1 cellular context compared by ENCODE assay signal in genomic region chr7:2354173-2355078, GRCh38.
TF ChIP-seq lines count a peak whose summit lies in the region.

Gene EIF3B, plus strand, starts transcription at chr7:2354827. Its CDS starts 95 bp downstream, at chr7:2354922.

TF ChIP-seq in HepG2, 621 proteins besides CTCF, POLR2A, EP300 and RAD21 (continued from another document and continues in another):
- TF ChIP-seq ATF6 (CRISPR knock-in tag; conservative IDR thresholded peaks at IDR 0.05): no peak; the same call in 1 of the 2 replicates
- TF ChIP-seq HDAC6 (IDR thresholded peaks at IDR 0.05; ENCODE audit: low read depth, low read length): no peak
- no peak for TF ChIP-seq ZNF746 (CRISPR knock-in tag; IDR thresholded peaks at IDR 0.05)
- no peak for TF ChIP-seq HHEX (CRISPR knock-in tag; IDR thresholded peaks at IDR 0.05)
- TF ChIP-seq GMEB1 (CRISPR knock-in tag; IDR thresholded peaks at IDR 0.05; ENCODE audit: borderline replicate concordance): peak; percentile 81; the same call in 1 of the 2 replicates
- no peak; the same call in 1 of the 2 replicates for TF ChIP-seq MEIS2 (CRISPR knock-in tag; IDR thresholded peaks at IDR 0.05)
- TF ChIP-seq HMG20A (CRISPR knock-in tag; IDR thresholded peaks at IDR 0.05; ENCODE audit: borderline replicate concordance): no peak
- no peak for TF ChIP-seq ZNF30 (CRISPR knock-in tag; IDR thresholded peaks at IDR 0.05)
- TF ChIP-seq SKIL (CRISPR knock-in tag; IDR thresholded peaks at IDR 0.05; ENCODE audit: borderline replicate concordance): 0 out of 2 replicates have a peak, but pooled peaks have one; percentile 22
- TF ChIP-seq ASH2L (IDR thresholded peaks at IDR 0.05; ENCODE audit: insufficient read length, low read depth, low read length): peak; percentile 71
- TF ChIP-seq ZBTB26 (CRISPR knock-in tag; IDR thresholded peaks at IDR 0.05; ENCODE audit: borderline replicate concordance): no peak; the same call in 1 of the 2 replicates
- TF ChIP-seq HNF1A (IDR thresholded peaks at IDR 0.05; ENCODE audit: low read depth): no peak
- peak; percentile 57; the same call in 1 of the 2 replicates for TF ChIP-seq HNF1A (CRISPR knock-in tag; IDR thresholded peaks at IDR 0.05; ENCODE audit: borderline replicate concordance)
- peak; percentile 4; the same call in 1 of the 2 replicates for TF ChIP-seq ZNF431 (CRISPR knock-in tag; IDR thresholded peaks at IDR 0.05; ENCODE audit: borderline replicate concordance, low read depth)
- no peak for TF ChIP-seq ZNF274 (CRISPR knock-in tag; IDR thresholded peaks at IDR 0.05)
- TF ChIP-seq RORA (CRISPR knock-in tag; IDR thresholded peaks at IDR 0.05): 0 out of 2 replicates have a peak, but pooled peaks have one; percentile 29
- no peak for TF ChIP-seq JUNB (CRISPR knock-in tag; IDR thresholded peaks at IDR 0.05; ENCODE audit: borderline replicate concordance)
- TF ChIP-seq TOE1 (CRISPR knock-in tag; IDR thresholded peaks at IDR 0.05): peak; percentile 60; the same call in 1 of the 2 replicates
- TF ChIP-seq ZBTB14 (CRISPR knock-in tag; IDR thresholded peaks at IDR 0.05): 0 out of 2 replicates have a peak, but pooled peaks have one; percentile 22
- TF ChIP-seq HNF1B (CRISPR knock-in tag; IDR thresholded peaks at IDR 0.05): peak; percentile 71
- peak; percentile 58; the same call in 1 of the 2 replicates for TF ChIP-seq ZNF350 (CRISPR knock-in tag; IDR thresholded peaks at IDR 0.05; ENCODE audit: borderline replicate concordance, low read depth)
- TF ChIP-seq ZBTB38 (CRISPR knock-in tag; IDR thresholded peaks at IDR 0.05): peak; percentile 50; the same call in 1 of the 2 replicates
- peak; percentile 54 for TF ChIP-seq YEATS2 (CRISPR knock-in tag; IDR thresholded peaks at IDR 0.05; ENCODE audit: borderline replicate concordance)
- peak; percentile 53; the same call in 1 of the 2 replicates for TF ChIP-seq ZNF790 (CRISPR knock-in tag; IDR thresholded peaks at IDR 0.05; ENCODE audit: borderline replicate concordance)
- TF ChIP-seq NFIC (IDR thresholded peaks at IDR 0.05; ENCODE audit: low read length): peak; percentile 85
- TF ChIP-seq KAT7 (CRISPR knock-in tag; IDR thresholded peaks at IDR 0.05; ENCODE audit: borderline replicate concordance): 0 out of 2 replicates have a peak, but pooled peaks have one; percentile 5
- TF ChIP-seq SP140L (CRISPR knock-in tag; IDR thresholded peaks at IDR 0.05; ENCODE audit: borderline replicate concordance): no peak
- TF ChIP-seq TBP (CRISPR knock-in tag; IDR thresholded peaks at IDR 0.05): 0 out of 2 replicates have a peak, but pooled peaks have one; percentile 47
- TF ChIP-seq FOXJ3 (CRISPR knock-in tag; IDR thresholded peaks at IDR 0.05; ENCODE audit: borderline replicate concordance): no peak
- TF ChIP-seq DR1 (CRISPR knock-in tag; IDR thresholded peaks at IDR 0.05): peak; percentile 27; the same call in 1 of the 2 replicates
- no peak; the same call in 1 of the 2 replicates for TF ChIP-seq DMTF1 (CRISPR knock-in tag; IDR thresholded peaks at IDR 0.05)
- TF ChIP-seq ZNF678 (CRISPR knock-in tag; IDR thresholded peaks at IDR 0.05): no peak
- TF ChIP-seq ZFX (CRISPR knock-in tag; IDR thresholded peaks at IDR 0.05; ENCODE audit: low read depth): peak; percentile 92
- TF ChIP-seq JUN (CRISPR knock-in tag; IDR thresholded peaks at IDR 0.05): 0 out of 2 replicates have a peak, but pooled peaks have one; percentile 11
- TF ChIP-seq ZNF138 (CRISPR knock-in tag; IDR thresholded peaks at IDR 0.05; ENCODE audit: low read depth): no peak
- no peak for TF ChIP-seq CBX2 (IDR thresholded peaks at IDR 0.05; ENCODE audit: low read depth, low read length)
- no peak for TF ChIP-seq CBX2 (CRISPR knock-in tag; IDR thresholded peaks at IDR 0.05; ENCODE audit: low read depth)
- TF ChIP-seq SALL2 (CRISPR knock-in tag; IDR thresholded peaks at IDR 0.05): peak; percentile 16
- TF ChIP-seq ATF5 (CRISPR knock-in tag; IDR thresholded peaks at IDR 0.05; ENCODE audit: low read depth): no peak
- TF ChIP-seq ZSCAN20 (CRISPR knock-in tag; IDR thresholded peaks at IDR 0.05; ENCODE audit: borderline replicate concordance): no peak
- TF ChIP-seq TEF (CRISPR knock-in tag; IDR thresholded peaks at IDR 0.05): 0 out of 2 replicates have a peak, but pooled peaks have one; percentile 22
- no peak for TF ChIP-seq ZNF674 (CRISPR knock-in tag; IDR thresholded peaks at IDR 0.05; ENCODE audit: low read depth)
- TF ChIP-seq LBX2 (CRISPR knock-in tag; IDR thresholded peaks at IDR 0.05; ENCODE audit: borderline replicate concordance): no peak
- no peak for TF ChIP-seq ZNF343 (CRISPR knock-in tag; IDR thresholded peaks at IDR 0.05)
